In the genomic region with DNA sequence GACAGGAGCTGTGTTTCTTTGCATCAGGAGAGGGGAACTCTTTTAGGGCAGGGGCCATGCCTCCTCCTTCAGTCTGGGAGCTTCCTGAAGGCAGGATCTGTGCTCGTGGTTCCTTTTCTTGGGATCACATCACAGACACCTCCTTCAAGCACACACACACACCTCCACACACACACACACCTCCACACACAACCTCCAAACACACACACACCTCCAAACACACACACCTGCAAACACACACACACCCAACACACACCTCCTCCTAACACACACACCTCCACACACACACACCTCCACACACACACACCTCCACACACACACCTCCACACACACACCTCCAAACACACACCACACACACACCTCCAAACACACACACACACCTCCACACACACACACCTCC, we compare ENCODE assay signal across 1 cellular context.
TF ChIP-seq lines count a peak whose summit lies in the region.

No MANE protein-coding gene starts in this region.

TF ChIP-seq in K562, 482 proteins besides CTCF, POLR2A, EP300 and RAD21 (continued from another document):
- TF ChIP-seq, protein P1, sequence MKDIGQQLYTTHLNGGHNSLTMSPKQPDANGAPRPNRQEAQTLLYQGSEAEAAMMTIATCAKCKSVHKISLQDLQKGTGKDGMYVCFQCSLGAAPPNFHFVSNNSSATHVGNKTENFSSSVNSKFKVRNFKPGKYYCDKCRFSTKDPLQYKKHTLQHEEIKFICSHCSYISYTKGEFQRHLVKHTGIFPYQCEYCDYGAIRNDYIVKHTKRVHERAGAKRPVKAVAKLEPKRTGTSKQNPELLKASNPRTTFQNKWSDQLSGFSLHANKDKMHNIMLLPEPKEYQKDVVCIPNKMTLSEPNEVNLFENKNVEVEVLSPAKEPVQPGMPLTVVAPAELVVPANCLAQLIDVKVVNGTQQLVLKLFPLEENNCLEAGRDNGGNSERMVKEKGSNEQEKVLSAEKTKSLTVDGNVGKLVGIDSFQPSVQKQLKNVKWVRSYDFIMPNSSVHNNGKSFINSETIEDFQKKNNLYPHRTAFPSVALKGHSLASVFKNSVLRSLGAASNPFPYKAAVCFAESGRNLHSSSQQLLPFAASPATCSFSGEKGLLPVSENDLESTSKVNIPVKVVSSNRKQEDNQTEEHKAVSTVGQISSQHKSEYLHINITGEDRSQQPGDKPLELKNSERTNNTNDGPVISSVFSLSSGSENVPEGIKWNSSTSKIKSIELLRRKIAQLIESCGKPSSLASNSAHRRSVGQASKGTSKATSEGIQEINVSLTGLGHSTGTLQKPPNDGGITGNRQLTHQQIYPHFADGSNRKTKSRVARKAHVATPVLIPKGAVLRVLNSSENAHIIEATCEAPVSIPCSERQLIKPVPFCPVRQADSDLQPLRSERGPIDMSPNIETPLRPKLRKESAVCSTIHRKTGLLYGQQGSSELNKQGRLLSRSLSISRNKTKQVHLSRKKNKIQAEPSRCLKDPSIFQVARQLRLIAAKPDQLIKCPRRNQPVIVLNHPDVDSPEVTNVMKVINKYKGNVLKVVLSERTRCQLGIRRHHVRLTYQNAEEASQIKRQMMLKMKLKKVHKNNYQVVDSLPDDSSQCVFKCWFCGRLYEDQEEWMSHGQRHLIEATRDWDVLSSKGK (CRISPR knock-in tag; IDR thresholded peaks at IDR 0.05), result no peak
- peak; percentile 8; the same call in 1 of the 2 replicates for TF ChIP-seq GABPB1 (CRISPR knock-in tag; IDR thresholded peaks at IDR 0.05)
- no peak for TF ChIP-seq LARP7 (IDR thresholded peaks at IDR 0.05)
- TF ChIP-seq PHF20 (IDR thresholded peaks at IDR 0.05; ENCODE audit: partially characterized antibody), result peak; percentile 54
TF ChIP-seq in K562: peak in this region for 9.
